Comparison of ENCODE assay signal across 12 cellular contexts in genomic region chr11:102603091-102603490, GRCh38. TPM values are rescaled to one million over a fixed set of nuclear protein-coding genes. Genes with fewer than 3 reads are reported as not detected.
DNase-seq lines count a peak whose midpoint lies in the region; FAIRE-seq and TF ChIP-seq lines count a peak whose summit lies in the region.
"Had no signal": no experiment of that assay in that cellular context is flagged by ENCODE, and none has a peak within 500 bp of the region (broad histone marks: within the 10 kb centered on the region; RNA-seq: fewer than 3 reads in every experiment).

No MANE protein-coding gene starts in this region.

- 24 to 52% (median 27%) methylated on average over 5 of the region's 5 CpGs for WGBS in small intestine, 3 donors

- no peak overlapping the region for H3K4me3 Mint-ChIP-seq in HFFc6

- H3K9me3 ChIP-seq in small intestine (ENCODE audit: control insufficient read depth, low read depth) = no peaks in the 10 kb centered on the region
- H3K9me3 ChIP-seq in colonic mucosa = no peaks in the 10 kb centered on the region

- H3K9ac ChIP-seq in colonic mucosa (ENCODE audit: low read depth in 2 of 2, low read length in 2 of 2) = no peak overlapping the region

- H3K27me3 Mint-ChIP-seq in HFFc6 (ENCODE audit: insufficient read depth) = peaks cover 4% of the 10 kb centered on the region

- DNase-seq in HFFc6 (peak; percentile 18), cardiac fibroblast (ENCODE audit: low read depth in 2 of 2) (peak; percentile 48 to 81), kidney glomerular epithelial cell (lab: John Stamatoyannopoulos, UW) (peak; percentile 74), small intestine (peak; percentile 20), GM12891 (ENCODE audit: insufficient read length, low spot score) (no peak), NCI-H1694 treated with DMSO at 0.1 percent for 48 hours (lab: John Stamatoyannopoulos, UW) (no peak), colonic mucosa (no peak), MV-4-11 (lab: John Stamatoyannopoulos, UW) (no peak)
- DNase-seq: cortex of kidney had no signal

- intact Hi-C loops in colonic mucosa (cut with DNase I) = no loop called here

- no peak overlapping the region for H3K4me3 ChIP-seq in cardiac fibroblast (replicated peaks in 1 of 2; ENCODE audit: low read depth in 2 of 2, low read length in 2 of 2)
- no peak overlapping the region for H3K4me3 ChIP-seq in small intestine (ENCODE audit: low read depth in 1 of 2, low read length in 2 of 2)
- no peak overlapping the region for H3K4me3 ChIP-seq in colonic mucosa
- H3K4me3 ChIP-seq: lung had no signal

- H3K27ac ChIP-seq in small intestine (ENCODE audit: low read depth in 1 of 2, low read length in 1 of 2) (no peak overlapping the region), colonic mucosa (no peak overlapping the region)

- H3K4me1 Mint-ChIP-seq in HFFc6 (ENCODE audit: low read depth) = peaks cover 38% of the 10 kb centered on the region

- no peaks in the 10 kb centered on the region for H3K36me3 Mint-ChIP-seq in HFFc6 (ENCODE audit: low read depth)

- H3K27ac Mint-ChIP-seq in HFFc6 = no peak overlapping the region

- no peaks in the 10 kb centered on the region for H3K27me3 ChIP-seq in small intestine (ENCODE audit: control insufficient read depth in 2 of 2, insufficient read depth in 2 of 2, low read length in 2 of 2)
- no peaks in the 10 kb centered on the region for H3K27me3 ChIP-seq in colonic mucosa

- TF ChIP-seq CTCF in HFFc6 (IDR thresholded peaks at IDR 0.05) (no peak), cardiac fibroblast (IDR thresholded peaks at IDR 0.05; ENCODE audit: low read depth, low read length) (no peak), colonic mucosa (IDR thresholded peaks at IDR 0.05) (no peak)

- no peaks in the 10 kb centered on the region for H3K9me3 Mint-ChIP-seq in HFFc6

- FAIRE-seq in small intestine (lab: Jason Lieb, UNC) = no peak
- no peak for FAIRE-seq in GM12891 (lab: Jason Lieb, UNC)
- FAIRE-seq: H1 had no signal

- no peaks in the 10 kb centered on the region for H3K36me3 ChIP-seq in small intestine (ENCODE audit: control insufficient read depth in 2 of 2, insufficient read depth in 2 of 2, low read length in 2 of 2)
- H3K36me3 ChIP-seq in colonic mucosa = no peaks in the 10 kb centered on the region

- TF ChIP-seq POLR2A in GM12891 (IDR thresholded peaks at IDR 0.05; ENCODE audit: low read depth, low read length) = no peak

- H3K4me1 ChIP-seq in small intestine (ENCODE audit: control insufficient read depth in 2 of 2, insufficient read depth in 1 of 2, low read depth in 1 of 2, low read length in 1 of 2) (peaks cover 2 to 5% of the 10 kb centered on the region in 2 donors), colonic mucosa (no peaks in the 10 kb centered on the region)

TF ChIP-seq in GM12891, 5 proteins besides CTCF, POLR2A, EP300 and RAD21:
- no peak for TF ChIP-seq POLR2AphosphoS5 (IDR thresholded peaks at IDR 0.05; ENCODE audit: low read depth, low read length)
- no peak for TF ChIP-seq PAX5 (IDR thresholded peaks at IDR 0.05; ENCODE audit: insufficient read depth, low read length, severe bottlenecking)
- TF ChIP-seq POU2F2 (IDR thresholded peaks at IDR 0.05; ENCODE audit: low read depth, low read length) = no peak
- TF ChIP-seq TAF1 (IDR thresholded peaks at IDR 0.05; ENCODE audit: low read depth, low read length) = no peak
- TF ChIP-seq SPI1 (IDR thresholded peaks at IDR 0.05; ENCODE audit: low read depth, low read length) = no peak

RNA-seq across cellular contexts. Expression of gene MMP20, which starts 22.0 kb away (rescaled TPM):
- total RNA-seq in HFFc6 (2021; fragmentation: NEBNext Ultra II Directional; extraction: Animal tissue kit (Norgen Biotek cat#: 25700)) = not detected
- polyA plus RNA-seq in small intestine = not detected
- not detected for polyA plus RNA-seq in GM12891 (2012; ENCODE audit: low read depth, missing spikeins)
- not detected for total RNA-seq in colonic mucosa
- total RNA-seq: H1, lung, OCI-LY7 had no signal
- polyA plus RNA-seq: H1, lung had no signal

Comparison
In these comparisons a context has a peak if more than half of its experiments do, and no peak if none do; other contexts are left out.
1. DNase-seq: peak in HFFc6 (single experiment), cardiac fibroblast (2 of 2), kidney glomerular epithelial cell (single experiment) and small intestine (single experiment); none in GM12891 (single experiment), NCI-H1694 treated with DMSO at 0.1 percent for 48 hours (single experiment), colonic mucosa (single experiment) and MV-4-11 (single experiment).